In genomic region chr19:15438124-15438496, GRCh38 we compare ENCODE assay signal across 22 cellular contexts. TPM values are rescaled to one million over a fixed set of nuclear protein-coding genes. Genes with fewer than 3 reads are reported as not detected.
"Had no signal": no experiment of that assay in that cellular context is flagged by ENCODE, and none has a peak within 500 bp of the region (broad histone marks: within the 10 kb centered on the region; RNA-seq: fewer than 3 reads in every experiment).

No MANE protein-coding gene starts in this region.

- H3K9me3 ChIP-seq: adrenal gland, lower lobe of right lung, tibial nerve had no signal

- H3K27ac Mint-ChIP-seq: activated B cell treated with CpG ODN at 0.5 μM for 24 hours; activated CD4-positive, alpha-beta T cell treated with anti-CD3 and anti-CD28 coated beads, Interleukin-2, amount 10 ng/mL, durations not matched to agents 7 days and 5 days; activated naive CD4-positive, alpha-beta T cell treated with anti-CD3 and anti-CD28 coated beads, Interleukin-2, amount 50 U/mL, for 24 hours; natural killer cell treated with Interleukin-12 subunit alpha and Interleukin-12 subunit beta and Interleukin-15 and Interleukin-18, amount 100 ng/mL, for 72 hours; stimulated activated memory B cell treated with anti-CD40 and anti-IgM and Interleukin-4, amounts not matched to agents 10 μg/mL and 1 μg/mL and 100 μg/mL, for 72 hours; T-cell had no signal

- H3K4me3 ChIP-seq: adrenal gland, cardiac muscle cell, dorsolateral prefrontal cortex, lower lobe of right lung, tibial nerve had no signal

- H3K27me3 ChIP-seq: adrenal gland, cardiac muscle cell, dorsolateral prefrontal cortex, tibial nerve had no signal

- H3K9me3 Mint-ChIP-seq: activated B cell treated with CpG ODN at 0.5 μM for 24 hours; activated CD4-positive, alpha-beta T cell treated with anti-CD3 and anti-CD28 coated beads, Interleukin-2, amount 10 ng/mL, durations not matched to agents 7 days and 5 days; activated naive CD4-positive, alpha-beta T cell treated with anti-CD3 and anti-CD28 coated beads, Interleukin-2, amount 50 U/mL, for 24 hours; natural killer cell treated with Interleukin-12 subunit alpha and Interleukin-12 subunit beta and Interleukin-15 and Interleukin-18, amount 100 ng/mL, for 72 hours; stimulated activated memory B cell treated with anti-CD40 and anti-IgM and Interleukin-4, amounts not matched to agents 10 μg/mL and 1 μg/mL and 100 μg/mL, for 72 hours; T-cell had no signal

- H3K36me3 ChIP-seq: adrenal gland, lower lobe of right lung had no signal

- H3K36me3 Mint-ChIP-seq: activated naive CD4-positive, alpha-beta T cell treated with anti-CD3 and anti-CD28 coated beads, Interleukin-2, amount 50 U/mL, for 24 hours; natural killer cell treated with Interleukin-12 subunit alpha and Interleukin-12 subunit beta and Interleukin-15 and Interleukin-18, amount 100 ng/mL, for 72 hours; stimulated activated memory B cell treated with anti-CD40 and anti-IgM and Interleukin-4, amounts not matched to agents 10 μg/mL and 1 μg/mL and 100 μg/mL, for 72 hours; T-cell had no signal

- DNase-seq: activated B cell treated with CpG ODN at 0.5 μM for 24 hours; activated CD4-positive, alpha-beta T cell treated with anti-CD3 and anti-CD28 coated beads, Interleukin-2, amount 10 ng/mL, durations not matched to agents 7 days and 5 days; activated CD8-positive, alpha-beta memory T cell treated with anti-CD3 and anti-CD28 coated beads, Interleukin-2, amount 50 U/mL, for 4 hours; activated effector memory CD4-positive, alpha-beta T cell treated with anti-CD3 and anti-CD28 coated beads, Interleukin-2, amount 50 U/mL, for 16 hours; activated T-cell treated with anti-CD3 and anti-CD28 coated beads, Interleukin-2, amount 50 U/mL, for 48 hours; dorsolateral prefrontal cortex; foreskin melanocyte; hypothalamus; islet precursor cell; left colon; lower lobe of right lung; stimulated activated CD4-positive, alpha-beta T cell treated with anti-CD3 and anti-CD28 coated beads, Interleukin-4, amount 100 ng/mL, for 24 hours; T-cell had no signal

- H3K27ac ChIP-seq: cardiac muscle cell, dorsolateral prefrontal cortex, lower lobe of right lung, parathyroid adenoma, tibial nerve had no signal

- H3K4me1 ChIP-seq: parathyroid adenoma had no signal

- H3K4me3 Mint-ChIP-seq: activated B cell treated with CpG ODN at 0.5 μM for 24 hours; activated CD4-positive, alpha-beta T cell treated with anti-CD3 and anti-CD28 coated beads, Interleukin-2, amount 10 ng/mL, durations not matched to agents 7 days and 5 days; activated naive CD4-positive, alpha-beta T cell treated with anti-CD3 and anti-CD28 coated beads, Interleukin-2, amount 50 U/mL, for 24 hours; natural killer cell treated with Interleukin-12 subunit alpha and Interleukin-12 subunit beta and Interleukin-15 and Interleukin-18, amount 100 ng/mL, for 72 hours; stimulated activated memory B cell treated with anti-CD40 and anti-IgM and Interleukin-4, amounts not matched to agents 10 μg/mL and 1 μg/mL and 100 μg/mL, for 72 hours; T-cell had no signal

- H3K27me3 Mint-ChIP-seq: activated B cell treated with CpG ODN at 0.5 μM for 24 hours; activated CD4-positive, alpha-beta T cell treated with anti-CD3 and anti-CD28 coated beads, Interleukin-2, amount 10 ng/mL, durations not matched to agents 7 days and 5 days; activated naive CD4-positive, alpha-beta T cell treated with anti-CD3 and anti-CD28 coated beads, Interleukin-2, amount 50 U/mL, for 24 hours; natural killer cell treated with Interleukin-12 subunit alpha and Interleukin-12 subunit beta and Interleukin-15 and Interleukin-18, amount 100 ng/mL, for 72 hours; stimulated activated memory B cell treated with anti-CD40 and anti-IgM and Interleukin-4, amounts not matched to agents 10 μg/mL and 1 μg/mL and 100 μg/mL, for 72 hours; T-cell had no signal

- ATAC-seq: left colon; lower lobe of right lung; natural killer cell treated with Interleukin-12 subunit alpha and Interleukin-12 subunit beta and Interleukin-15 and Interleukin-18, amount 100 ng/mL, for 72 hours; sciatic nerve; stimulated activated memory B cell treated with anti-CD40 and anti-IgM and Interleukin-4, amounts not matched to agents 10 μg/mL and 1 μg/mL and 100 μg/mL, for 72 hours; T-cell had no signal

RNA-seq across cellular contexts. Expression of gene RASAL3, which starts 26.2 kb away (rescaled TPM):
- total RNA-seq: cardiac muscle cell had no signal

RNA-seq across cellular contexts. Expression of gene PGLYRP2, which starts 41.2 kb away (rescaled TPM):
- total RNA-seq: activated B cell treated with CpG ODN at 0.5 μM for 24 hours; adrenal gland; cardiac muscle cell; left colon; lower lobe of right lung; natural killer cell treated with Interleukin-12 subunit alpha and Interleukin-12 subunit beta and Interleukin-15 and Interleukin-18, amount 100 ng/mL, for 72 hours; sciatic nerve; subcutaneous adipose tissue; tibial nerve had no signal
